Comparison of ENCODE assay signal across 19 cellular contexts in genomic region chr6:109315331-109316129, GRCh38.
A peak's percentile ranks its signal among the peaks of the same experiment; 100 is the strongest.
DNase-seq lines count a peak whose midpoint lies in the region; ATAC-seq and TF ChIP-seq lines count a peak whose summit lies in the region.
"Had no signal": no experiment of that assay in that cellular context is flagged by ENCODE, and none has a peak within 500 bp of the region (broad histone marks: within the 10 kb centered on the region; RNA-seq: fewer than 3 reads in every experiment).

No MANE protein-coding gene starts in this region.

- no peak overlapping the region for H3K4me3 ChIP-seq in retinal pigment epithelial cell (ENCODE audit: low read length)
- H3K4me3 ChIP-seq: colonic mucosa, left ventricle myocardium inferior, spleen, upper lobe of left lung had no signal

- H3K27ac Mint-ChIP-seq in chondrocyte (ENCODE audit: unreplicated experiment): no peak overlapping the region
- H3K27ac Mint-ChIP-seq: activated CD4-positive, alpha-beta T cell treated with anti-CD3 and anti-CD28 coated beads for 36 hours; activated naive CD4-positive, alpha-beta T cell treated with anti-CD3 and anti-CD28 coated beads, Interleukin-2, amount 50 U/mL, for 24 hours; stimulated activated naive CD8-positive, alpha-beta T cell treated with anti-CD3 and anti-CD28 coated beads, Interleukin-15, Interleukin-2, amounts not matched to agents 100 ng/mL and 50 ng/mL, for 24 hours had no signal

- H3K9me3 Mint-ChIP-seq in chondrocyte (ENCODE audit: low read depth): no peaks in the 10 kb centered on the region
- H3K9me3 Mint-ChIP-seq: activated naive CD4-positive, alpha-beta T cell treated with anti-CD3 and anti-CD28 coated beads, Interleukin-2, amount 50 U/mL, for 24 hours; stimulated activated naive CD8-positive, alpha-beta T cell treated with anti-CD3 and anti-CD28 coated beads, Interleukin-15, Interleukin-2, amounts not matched to agents 100 ng/mL and 50 ng/mL, for 24 hours had no signal

- no peak for ATAC-seq in HG02678 (IDR thresholded peaks at IDR 0.05; ENCODE audit: unreplicated experiment)
- ATAC-seq: activated CD4-positive, alpha-beta T cell treated with anti-CD3 and anti-CD28 coated beads for 36 hours; Right ventricle myocardium inferior had no signal

- no peaks in the 10 kb centered on the region for H3K4me1 Mint-ChIP-seq in chondrocyte (ENCODE audit: low read depth)
- H3K4me1 Mint-ChIP-seq: activated CD4-positive, alpha-beta T cell treated with anti-CD3 and anti-CD28 coated beads for 36 hours; activated naive CD4-positive, alpha-beta T cell treated with anti-CD3 and anti-CD28 coated beads, Interleukin-2, amount 50 U/mL, for 24 hours had no signal

- H3K27me3 ChIP-seq in layer of hippocampus (ENCODE audit: control insufficient read depth, insufficient read depth, low read length): no peaks in the 10 kb centered on the region
- H3K27me3 ChIP-seq: colonic mucosa, spleen, upper lobe of left lung had no signal

- peaks cover 2% of the 10 kb centered on the region for H3K27me3 Mint-ChIP-seq in chondrocyte (ENCODE audit: low read depth)
- H3K27me3 Mint-ChIP-seq: activated CD4-positive, alpha-beta T cell treated with anti-CD3 and anti-CD28 coated beads for 36 hours; activated naive CD4-positive, alpha-beta T cell treated with anti-CD3 and anti-CD28 coated beads, Interleukin-2, amount 50 U/mL, for 24 hours; stimulated activated naive CD8-positive, alpha-beta T cell treated with anti-CD3 and anti-CD28 coated beads, Interleukin-15, Interleukin-2, amounts not matched to agents 100 ng/mL and 50 ng/mL, for 24 hours had no signal

- peak overlapping the region; percentile 95 for H3K27ac ChIP-seq in layer of hippocampus (ENCODE audit: low read depth, low read length)
- H3K27ac ChIP-seq: colonic mucosa, left ventricle myocardium inferior, spleen, upper lobe of left lung had no signal

- H3K4me3 Mint-ChIP-seq in chondrocyte (ENCODE audit: unreplicated experiment): no peak overlapping the region
- H3K4me3 Mint-ChIP-seq: activated CD4-positive, alpha-beta T cell treated with anti-CD3 and anti-CD28 coated beads for 36 hours; activated naive CD4-positive, alpha-beta T cell treated with anti-CD3 and anti-CD28 coated beads, Interleukin-2, amount 50 U/mL, for 24 hours; stimulated activated naive CD8-positive, alpha-beta T cell treated with anti-CD3 and anti-CD28 coated beads, Interleukin-15, Interleukin-2, amounts not matched to agents 100 ng/mL and 50 ng/mL, for 24 hours had no signal

- no peaks in the 10 kb centered on the region for H3K36me3 Mint-ChIP-seq in chondrocyte (ENCODE audit: low read depth)
- H3K36me3 Mint-ChIP-seq: activated naive CD4-positive, alpha-beta T cell treated with anti-CD3 and anti-CD28 coated beads, Interleukin-2, amount 50 U/mL, for 24 hours had no signal

- peak; percentile 10 for DNase-seq in NCI-H2171 (lab: John Stamatoyannopoulos, UW)
- DNase-seq in amygdala (lab: John Stamatoyannopoulos, UW): peak in 42 of 56 donors; percentile 3 to 84 (median 48)
- peak; percentile 71 for DNase-seq in retinal pigment epithelial cell (ENCODE audit: low read depth)
- no peak for DNase-seq in chondrocyte (ENCODE audit: low spot score)
- no peak for DNase-seq in NAMALWA (ENCODE audit: low spot score)
- DNase-seq: activated CD4-positive, alpha-beta T cell treated with anti-CD3 and anti-CD28 coated beads for 36 hours; colonic mucosa; COR-L47; EL; left ventricle myocardium inferior; NCI-H1694; spleen; stimulated activated CD4-positive, alpha-beta T cell treated with anti-CD3 and anti-CD28 coated beads, Interleukin-4, amount 100 ng/mL, for 24 hours; upper lobe of left lung had no signal

- TF ChIP-seq CTCF in retinal pigment epithelial cell (conservative IDR thresholded peaks at IDR 0.05; ENCODE audit: low read depth, low read length) (no peak), chondrocyte (IDR thresholded peaks at IDR 0.05) (no peak)

Comparison
In these comparisons a context has a peak if more than half of its experiments do, and no peak if none do; other contexts are left out.
1. DNase-seq: peak in NCI-H2171 (single experiment), amygdala (42 of 56) and retinal pigment epithelial cell (single experiment); none in chondrocyte (single experiment) and NAMALWA (single experiment).